29 cellular contexts compared by ENCODE assay signal in the genomic region with DNA sequence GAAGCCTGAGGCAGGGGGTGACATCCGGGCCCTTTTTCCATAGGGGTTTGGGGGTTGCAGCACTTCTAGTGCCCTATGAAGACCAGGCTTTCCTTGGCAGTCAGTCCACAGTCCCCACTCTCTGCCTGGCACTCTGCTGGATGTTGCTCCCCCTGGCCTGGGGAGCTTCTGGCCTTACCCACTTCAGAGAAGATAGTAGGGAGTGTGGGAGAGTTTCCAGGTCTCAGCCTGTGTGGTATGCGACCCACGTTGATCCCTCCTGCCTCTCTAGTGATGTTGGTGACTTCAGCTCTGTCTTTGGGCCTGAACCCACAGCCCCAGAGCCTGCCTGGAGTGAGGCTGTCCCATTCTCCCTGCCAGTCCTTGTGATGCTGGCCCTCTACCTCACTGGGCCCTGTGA.
A peak's percentile ranks its signal among the peaks of the same experiment; 100 is the strongest.
DNase-seq lines count a peak whose midpoint lies in the region; ATAC-seq and TF ChIP-seq lines count a peak whose summit lies in the region.
"Had no signal": no experiment of that assay in that cellular context is flagged by ENCODE, and none has a peak within 500 bp of the region (broad histone marks: within the 10 kb centered on the region; RNA-seq: fewer than 3 reads in every experiment).

No MANE protein-coding gene starts in this region.

- DNase-seq in activated T-cell treated with anti-CD3 and anti-CD28 coated beads, Interleukin-2, amount 50 U/mL, for 72 hours: no peak
- no peak for DNase-seq in activated T-cell treated with anti-CD3 and anti-CD28 coated beads, Interleukin-2, amount 50 U/mL, for 24 hours
- DNase-seq in heart left ventricle (peak in 2 of 5 donors; percentile 55 to 74), neural progenitor cell (ENCODE audit: low spot score) (no peak), GM03348 (ENCODE audit: low spot score) (no peak), WERI-Rb-1 (no peak), Ammon's horn (ENCODE audit: low spot score) (no peak)
- DNase-seq: activated CD4-positive, CD25-positive, alpha-beta regulatory T cell; activated CD8-positive, alpha-beta memory T cell treated with anti-CD3 and anti-CD28 coated beads, Interleukin-2, amount 50 U/mL, for 4 hours; activated effector memory CD4-positive, alpha-beta T cell treated with Interleukin-2 at 50 U/mL for 16 hours; central memory CD4-positive, alpha-beta T cell; dermis blood vessel endothelial cell; esophagus squamous epithelium; GOT3; NCI-H1048; NCI-H1930; NCI-H526; nephron progenitor cell; NK-92 treated with Interleukin-12 subunit alpha and Interleukin-12 subunit beta, amount 100 ng/mL, for 24 hours; SIG-M5; stimulated activated CD4-positive, alpha-beta T cell treated with anti-CD3 and anti-CD28 coated beads, Interleukin-12 subunit alpha, Interleukin-12 subunit beta, amount 100 ng/mL, for 4 hours; stimulated activated CD4-positive, alpha-beta T cell treated with anti-CD3 and anti-CD28 coated beads, Interleukin-4, amount 100 ng/mL, for 1 hour; T1000; uterus had no signal

- H3K79me2 ChIP-seq in neural progenitor cell (ENCODE audit: low read depth): no peaks in the 10 kb centered on the region

- H3K36me3 ChIP-seq in heart left ventricle (peaks cover 0 to 89% (median 27%) of the 10 kb centered on the region in 9 donors), neural progenitor cell (no peaks in the 10 kb centered on the region), WERI-Rb-1 (peaks cover 6% of the 10 kb centered on the region)
- H3K36me3 ChIP-seq: uterus had no signal

- H3K4me1 ChIP-seq in heart left ventricle (peaks cover 0 to 32% (median 15%) of the 10 kb centered on the region in 12 donors), neural progenitor cell (peaks cover 4% of the 10 kb centered on the region)
- H3K4me1 ChIP-seq: esophagus squamous epithelium, pancreas, uterus had no signal

- WGBS in heart left ventricle, 4 donors: 48 to 60% (median 56%) methylated on average over 3 of the region's 3 CpGs

- H3K27me3 ChIP-seq in heart left ventricle: no peaks in the 10 kb centered on the region
- H3K27me3 ChIP-seq in neural progenitor cell: no peaks in the 10 kb centered on the region
- H3K27me3 ChIP-seq in WERI-Rb-1 (ENCODE audit: insufficient read depth, low read depth, severe bottlenecking): no peaks in the 10 kb centered on the region
- H3K27me3 ChIP-seq: esophagus squamous epithelium, pancreas, uterus had no signal

- H3K9me3 Mint-ChIP-seq in activated T-cell treated with anti-CD3 and anti-CD28 coated beads, Interleukin-2, amount 50 U/mL, for 72 hours: no peaks in the 10 kb centered on the region
- no peaks in the 10 kb centered on the region for H3K9me3 Mint-ChIP-seq in activated T-cell treated with anti-CD3 and anti-CD28 coated beads, Interleukin-2, amount 50 U/mL, for 24 hours
- no peaks in the 10 kb centered on the region for H3K9me3 Mint-ChIP-seq in neural progenitor cell
- H3K9me3 Mint-ChIP-seq: CD8-positive, alpha-beta T cell; IgD-negative memory B cell; nephron progenitor cell had no signal

- no peaks in the 10 kb centered on the region for H3F3A ChIP-seq in neural progenitor cell (ENCODE audit: low read depth)

- intact Hi-C loops in heart left ventricle (cut with DNase I): no loop called here

- ATAC-seq in activated T-cell treated with anti-CD3 and anti-CD28 coated beads, Interleukin-2, amount 50 U/mL, for 72 hours (replicated peaks in 1 of 2): no peak
- ATAC-seq in heart left ventricle (peak; percentile 55 to 85 (median 66)), HG03095 (IDR thresholded peaks at IDR 0.05; ENCODE audit: unreplicated experiment) (no peak)
- ATAC-seq: CD8-positive, alpha-beta T cell; pancreas had no signal

- no peak overlapping the region for H3K4me2 ChIP-seq in neural progenitor cell

- H3K9ac ChIP-seq in neural progenitor cell: no peak overlapping the region

- no peak overlapping the region for H2AFZ ChIP-seq in neural progenitor cell (replicated peaks)

- H3K9me3 ChIP-seq in heart left ventricle (no peaks in the 10 kb centered on the region), neural progenitor cell (ENCODE audit: low read depth) (no peaks in the 10 kb centered on the region), WERI-Rb-1 (ENCODE audit: severe bottlenecking) (no peaks in the 10 kb centered on the region)
- H3K9me3 ChIP-seq: esophagus squamous epithelium, pancreas, uterus had no signal

- H3K4me1 Mint-ChIP-seq in activated T-cell treated with anti-CD3 and anti-CD28 coated beads, Interleukin-2, amount 50 U/mL, for 72 hours (ENCODE audit: low read depth): no peaks in the 10 kb centered on the region
- H3K4me1 Mint-ChIP-seq in activated T-cell treated with anti-CD3 and anti-CD28 coated beads, Interleukin-2, amount 50 U/mL, for 24 hours (ENCODE audit: low read depth): peaks cover 6% of the 10 kb centered on the region
- peaks cover 29% of the 10 kb centered on the region for H3K4me1 Mint-ChIP-seq in neural progenitor cell

- H3K27ac ChIP-seq in heart left ventricle: peak overlapping the region in 9 of 12 donors; percentile 21 to 68 (median 56)
- H3K27ac ChIP-seq in neural progenitor cell: no peak overlapping the region
- H3K27ac ChIP-seq in WERI-Rb-1: no peak overlapping the region
- H3K27ac ChIP-seq: pancreas, uterus had no signal

- H3K4me3 ChIP-seq in heart left ventricle: no peak overlapping the region
- H3K4me3 ChIP-seq in neural progenitor cell: no peak overlapping the region
- no peak overlapping the region for H3K4me3 ChIP-seq in WERI-Rb-1 (ENCODE audit: low read depth, low read length)
- H3K4me3 ChIP-seq: esophagus squamous epithelium, pancreas, uterus had no signal

- no peak overlapping the region for H3K4me3 Mint-ChIP-seq in activated T-cell treated with anti-CD3 and anti-CD28 coated beads, Interleukin-2, amount 50 U/mL, for 72 hours
- no peak overlapping the region for H3K4me3 Mint-ChIP-seq in activated T-cell treated with anti-CD3 and anti-CD28 coated beads, Interleukin-2, amount 50 U/mL, for 24 hours
- no peak overlapping the region for H3K4me3 Mint-ChIP-seq in neural progenitor cell
- H3K4me3 Mint-ChIP-seq: activated naive CD8-positive, alpha-beta T cell; CD8-positive, alpha-beta T cell; IgD-negative memory B cell; nephron progenitor cell had no signal

- no peaks in the 10 kb centered on the region for H3K27me3 Mint-ChIP-seq in activated T-cell treated with anti-CD3 and anti-CD28 coated beads, Interleukin-2, amount 50 U/mL, for 72 hours (ENCODE audit: low read depth)
- H3K27me3 Mint-ChIP-seq in activated T-cell treated with anti-CD3 and anti-CD28 coated beads, Interleukin-2, amount 50 U/mL, for 24 hours: no peaks in the 10 kb centered on the region
- peaks cover 11% of the 10 kb centered on the region for H3K27me3 Mint-ChIP-seq in neural progenitor cell (ENCODE audit: insufficient read depth, low read depth)
- H3K27me3 Mint-ChIP-seq: activated naive CD8-positive, alpha-beta T cell; IgD-negative memory B cell had no signal

- TF ChIP-seq CTCF in heart left ventricle (IDR thresholded peaks at IDR 0.05): no peak
- TF ChIP-seq CTCF in neural progenitor cell (IDR thresholded peaks at IDR 0.05): no peak
- no peak for TF ChIP-seq CTCF in WERI-Rb-1 (IDR thresholded peaks at IDR 0.05; ENCODE audit: low read depth, low read length)

- H4K20me1 ChIP-seq in neural progenitor cell (ENCODE audit: low read depth): no peaks in the 10 kb centered on the region

- peak overlapping the region; percentile 28 for H3K27ac Mint-ChIP-seq in activated T-cell treated with anti-CD3 and anti-CD28 coated beads, Interleukin-2, amount 50 U/mL, for 72 hours
- no peak overlapping the region for H3K27ac Mint-ChIP-seq in activated T-cell treated with anti-CD3 and anti-CD28 coated beads, Interleukin-2, amount 50 U/mL, for 24 hours
- peak overlapping the region; percentile 66 for H3K27ac Mint-ChIP-seq in neural progenitor cell
- H3K27ac Mint-ChIP-seq: activated naive CD8-positive, alpha-beta T cell; CD8-positive, alpha-beta T cell; nephron progenitor cell had no signal

- H3K36me3 Mint-ChIP-seq in activated T-cell treated with anti-CD3 and anti-CD28 coated beads, Interleukin-2, amount 50 U/mL, for 72 hours (ENCODE audit: insufficient read depth in 2 of 2): peaks cover 9 to 15% of the 10 kb centered on the region in 2 donors
- peaks cover 90% of the 10 kb centered on the region for H3K36me3 Mint-ChIP-seq in activated T-cell treated with anti-CD3 and anti-CD28 coated beads, Interleukin-2, amount 50 U/mL, for 24 hours (ENCODE audit: low read depth)
- peaks cover 26% of the 10 kb centered on the region for H3K36me3 Mint-ChIP-seq in neural progenitor cell

- TF ChIP-seq POLR2A in heart left ventricle (IDR thresholded peaks at IDR 0.05): no peak

Comparison
In these comparisons a context has a peak if more than half of its experiments do, and no peak if none do; other contexts are left out.
1. ATAC-seq: peak in heart left ventricle (4 of 4); none in activated T-cell treated with anti-CD3 and anti-CD28 coated beads, Interleukin-2, amount 50 U/mL, for 72 hours (0 of 2) and HG03095 (single experiment).
2. H3K27ac ChIP-seq: peak in heart left ventricle (9 of 12); none in neural progenitor cell (single experiment) and WERI-Rb-1 (single experiment).